In genomic region chr12:3834774-3835173, GRCh38 we compare ENCODE assay signal across 1 cellular context.
TF ChIP-seq lines count a peak whose summit lies in the region.

No MANE protein-coding gene starts in this region.

TF ChIP-seq in HepG2, 621 proteins besides CTCF, POLR2A, EP300 and RAD21 (continued from another document):
- TF ChIP-seq ZNF318 (CRISPR knock-in tag; IDR thresholded peaks at IDR 0.05) (no peak), SSRP1 (CRISPR knock-in tag; IDR thresholded peaks at IDR 0.05) (no peak), THAP7 (CRISPR knock-in tag; IDR thresholded peaks at IDR 0.05) (no peak), ZNF3 (CRISPR knock-in tag; IDR thresholded peaks at IDR 0.05) (no peak), IRF9 (CRISPR knock-in tag; IDR thresholded peaks at IDR 0.05; ENCODE audit: borderline replicate concordance) (no peak), AKNA (CRISPR knock-in tag; IDR thresholded peaks at IDR 0.05; ENCODE audit: borderline replicate concordance) (no peak), THAP11 (CRISPR knock-in tag; IDR thresholded peaks at IDR 0.05) (no peak), SATB2 (CRISPR knock-in tag; IDR thresholded peaks at IDR 0.05) (no peak), NKX3-1 (CRISPR knock-in tag; IDR thresholded peaks at IDR 0.05) (no peak), ZNF552 (CRISPR knock-in tag; IDR thresholded peaks at IDR 0.05; ENCODE audit: borderline replicate concordance) (no peak), ZNF616 (CRISPR knock-in tag; IDR thresholded peaks at IDR 0.05; ENCODE audit: low read depth) (no peak), ISL2 (CRISPR knock-in tag; IDR thresholded peaks at IDR 0.05) (no peak)
TF ChIP-seq in HepG2: peak in this region for 0.
